ENCODE assay signal across 8 cellular contexts in genomic region chr1:202967684-202968281, GRCh38. TPM values are rescaled to one million over a fixed set of nuclear protein-coding genes. Genes with fewer than 3 reads are reported as not detected.
A peak's percentile ranks its signal among the peaks of the same experiment; 100 is the strongest.
DNase-seq lines count a peak whose midpoint lies in the region; ATAC-seq and TF ChIP-seq lines count a peak whose summit lies in the region.

No MANE protein-coding gene starts in this region.

- H2AFZ ChIP-seq in GM23248, result peak overlapping the region; percentile 100

- no TSS peak for BruUV-seq in MCF 10A (replicated peaks; lab: Mats Ljungman, UMichigan)

- H3K27ac Mint-ChIP-seq in MCF 10A (ENCODE audit: low read depth, unreplicated experiment), result peak overlapping the region; percentile 46

- TF ChIP-seq POLR2A in stomach (IDR thresholded peaks at IDR 0.05), result no peak

- in situ Hi-C loops in GM23248 (cut with MboI), result no loop called here

- intact Hi-C loops in MCF 10A (cut with micrococcal nuclease) (loop anchor here (5.0 kb wide), 1 partner anchor 80 kb away; the partner anchor contains the start of gene RABIF), left colon (cut with DNase I, micrococcal nuclease) (no loop called here), stomach (cut with DNase I; ENCODE audit: low total_unique reads) (no loop called here)

- H3K4me3 ChIP-seq in GM23248, result peak overlapping the region; percentile 89
- peak overlapping the region; percentile 74 to 89 (median 79) for H3K4me3 ChIP-seq in stomach

- no peak for TF ChIP-seq CTCF in MCF 10A (IDR thresholded peaks at IDR 0.05; ENCODE audit: unreplicated experiment)
- TF ChIP-seq CTCF in stomach (IDR thresholded peaks at IDR 0.05), result no peak

- H3K9ac ChIP-seq in GM23248, result peak overlapping the region; percentile 72

- peak; percentile 31 for ATAC-seq in left colon
- no peak for ATAC-seq in HG03457 (IDR thresholded peaks at IDR 0.05; ENCODE audit: unreplicated experiment)

- POLR2A ChIA-PET in MCF 10A (lab: Yijun Ruan, JAX), result interaction anchor here (0.8 to 5.7 kb wide), 16 partner anchors 9 to 224 kb away, joined by 3 to 88 read pairs (median 5); partner anchors contain the start of genes ADIPOR1, KDM5B, KLHL12 and PCAT6

- H3K4me2 ChIP-seq in GM23248 (ENCODE audit: unreplicated experiment), result peak overlapping the region; percentile 97

- H3K9me3 ChIP-seq in GM23248 (ENCODE audit: low read depth) (no peaks in the 10 kb centered on the region), stomach (no peaks in the 10 kb centered on the region)

- 8 to 9% methylated on average over 21 of the region's 21 CpGs for WGBS in GM23248 (ENCODE audit: low coverage in 1 of 2, low lambda C conversion rate in 2 of 2, missing lambda C conversion rate in 2 of 2), 2 experiments
- 5 to 10% (median 7%) methylated on average over 21 of the region's 21 CpGs for WGBS in stomach, 5 donors

- peak overlapping the region; percentile 79 for H3K4me3 Mint-ChIP-seq in MCF 10A (ENCODE audit: unreplicated experiment)

- H3K27me3 Mint-ChIP-seq in MCF 10A (ENCODE audit: insufficient read depth, unreplicated experiment), result no peaks in the 10 kb centered on the region

- peaks cover 6% of the 10 kb centered on the region; the same call in 1 of the 2 replicates for H3K4me1 ChIP-seq in GM23248 (ENCODE audit: insufficient read depth)
- peaks cover 27 to 47% (median 41%) of the 10 kb centered on the region in 4 donors for H3K4me1 ChIP-seq in stomach

- no peaks in the 10 kb centered on the region for H3K9me3 Mint-ChIP-seq in MCF 10A (ENCODE audit: unreplicated experiment)

- H3F3A ChIP-seq in GM23248 (ENCODE audit: insufficient read depth), result no peaks in the 10 kb centered on the region

- no peaks in the 10 kb centered on the region for H3K36me3 ChIP-seq in GM23248 (ENCODE audit: low read depth)
- H3K36me3 ChIP-seq in stomach, result peaks cover 2 to 26% (median 20%) of the 10 kb centered on the region in 4 donors

- H3K27me3 ChIP-seq in GM23248 (replicated peaks; ENCODE audit: insufficient read depth) (peaks cover 5% of the 10 kb centered on the region; the same call in 1 of the 2 replicates), stomach (no peaks in the 10 kb centered on the region)

- no peaks in the 10 kb centered on the region for H3K9me2 ChIP-seq in GM23248 (ENCODE audit: insufficient read depth)

- no peak for TF ChIP-seq EP300 in stomach (IDR thresholded peaks at IDR 0.05)

- no peaks in the 10 kb centered on the region for H3K79me2 ChIP-seq in GM23248 (ENCODE audit: insufficient read depth)

- H4K20me1 ChIP-seq in GM23248 (ENCODE audit: insufficient read depth), result no peaks in the 10 kb centered on the region

- peaks cover 29% of the 10 kb centered on the region for H3K4me1 Mint-ChIP-seq in MCF 10A (ENCODE audit: insufficient read depth, unreplicated experiment)

- H3K27ac ChIP-seq in GM23248 (no peak overlapping the region), stomach (peak overlapping the region; percentile 82 to 98 (median 93))

- peak; percentile 75 for DNase-seq in GDM1 (lab: John Stamatoyannopoulos, UW)
- DNase-seq in GM23248, result peak; percentile 33
- DNase-seq in NCI-H748 treated with DMSO at 0.1 percent for 48 hours (lab: John Stamatoyannopoulos, UW), result peak; percentile 9
- no peak for DNase-seq in MCF 10A (ENCODE audit: unreplicated experiment)
- DNase-seq in left colon, result no peak
- no peak for DNase-seq in stomach
- DNase-seq in 8988T, result no peak

- H3K36me3 Mint-ChIP-seq in MCF 10A (ENCODE audit: insufficient read depth, unreplicated experiment), result peaks cover 23% of the 10 kb centered on the region

- CTCF ChIA-PET in MCF 10A (lab: Yijun Ruan, JAX), result interaction anchor here (0.6 to 1.8 kb wide), 20 partner anchors 8 to 969 kb away, joined by 3 to 19 read pairs (median 4); partner anchors contain the start of genes KLHL12, RABIF and TMEM183A

RNA-seq across cellular contexts. Expression of gene CYB5R1, which starts 0.7 kb away (rescaled TPM):
- total RNA-seq in GM23248 (2014; rRNA removed; shearing (Covaris generic)), result 28.7 and 32.9 TPM in 2 replicates
- 40.7 and 45.9 TPM in 2 replicates for polyA plus RNA-seq in GM23248 (2016; fragmentation: Nextera tagmentation; extraction: Ambion mirVana)
- 41.3 and 52.7 TPM in 2 replicates for total RNA-seq in MCF 10A (2022)
- total RNA-seq in left colon, result 10 to 100 TPM; 21.2 to 31.9 TPM
- 10 to 100 TPM; 17.7 to 89.8 (median 49.6) TPM for total RNA-seq in stomach
- polyA plus RNA-seq in stomach, result 10 to 100 TPM; 38.6 to 54.0 (median 45.1) TPM

RNA-seq across cellular contexts. Expression of gene ADIPOR1, which starts 9.7 kb away (rescaled TPM):
- 83.2 and 101 TPM in 2 replicates for total RNA-seq in GM23248 (2014; rRNA removed; shearing (Covaris generic))
- 110 and 111 TPM in 2 replicates for polyA plus RNA-seq in GM23248 (2016; fragmentation: Nextera tagmentation; extraction: Ambion mirVana)
- total RNA-seq in MCF 10A (2022), result 157 and 168 TPM in 2 replicates
- total RNA-seq in left colon, result 10 to 100 TPM; 69.7 to 90.4 TPM
- total RNA-seq in stomach, result 100 to 1,000 TPM in 1 of 5 donors, 10 to 100 TPM in 4; 46.1 to 112 (median 70.6) TPM
- 10 to 100 TPM; 55.8 to 69.7 (median 60.5) TPM for polyA plus RNA-seq in stomach

RNA-seq across cellular contexts. Expression of gene TMEM183A, which starts 39.4 kb away (rescaled TPM):
- total RNA-seq in GM23248 (2014; rRNA removed; shearing (Covaris generic)), result 92.7 and 111 TPM in 2 replicates
- polyA plus RNA-seq in GM23248 (2016; fragmentation: Nextera tagmentation; extraction: Ambion mirVana) (57.3 TPM in 2 replicates), stomach (10 to 100 TPM; 36.0 to 60.5 (median 52.1) TPM)
- total RNA-seq in MCF 10A (2022) (104 and 108 TPM in 2 replicates), left colon (10 to 100 TPM; 91.5 to 97.1 TPM), stomach (100 to 1,000 TPM in 2 of 5 donors, 10 to 100 TPM in 3; 33.3 to 177 (median 77.2) TPM)

RNA-seq across cellular contexts. Expression of gene KLHL12, which starts 40.7 kb away (rescaled TPM):
- total RNA-seq in GM23248 (2014; rRNA removed; shearing (Covaris generic)), result 20.8 and 21.4 TPM in 2 replicates
- polyA plus RNA-seq in GM23248 (2016; fragmentation: Nextera tagmentation; extraction: Ambion mirVana), result 20.4 and 22.0 TPM in 2 replicates
- 51.0 and 59.0 TPM in 2 replicates for total RNA-seq in MCF 10A (2022)
- total RNA-seq in left colon, result 10 to 100 TPM; 28.9 to 35.0 TPM
- total RNA-seq in stomach, result 10 to 100 TPM; 15.4 to 97.3 (median 29.2) TPM
- 10 to 100 TPM; 10.4 to 13.0 (median 12.5) TPM for polyA plus RNA-seq in stomach

RNA-seq across cellular contexts. Expression of gene PPFIA4, which starts 58.5 kb away (rescaled TPM):
- total RNA-seq in GM23248 (2014; rRNA removed; shearing (Covaris generic)), result 13.6 and 16.1 TPM in 2 replicates
- polyA plus RNA-seq in GM23248 (2016; fragmentation: Nextera tagmentation; extraction: Ambion mirVana) (3.2 and 4.9 TPM in 2 replicates), stomach (under 1 TPM; 0.31 to 0.95 (median 0.37) TPM)
- total RNA-seq in MCF 10A (2022) (0.16 and 0.49 TPM in 2 replicates), left colon (1 to 10 TPM in 1 of 2 donors, under 1 TPM in 1; 0.58 to 1.7 TPM), stomach (1 to 10 TPM in 2 of 5 donors, under 1 TPM in 2, not detected in 1; 0.29 to 2.2 (median 1.2) TPM)

Comparison
In these comparisons a context has a peak if more than half of its experiments do, and no peak if none do; other contexts are left out.
1. DNase-seq: peak in GDM1 (single experiment), GM23248 (single experiment) and NCI-H748 treated with DMSO at 0.1 percent for 48 hours (single experiment); none in MCF 10A (single experiment), left colon (0 of 2), stomach (single experiment) and 8988T (single experiment).